Comparison of ENCODE assay signal across 22 cellular contexts in genomic region chr3:141123677-141124410, GRCh38.
DNase-seq lines count a peak whose midpoint lies in the region; ATAC-seq and TF ChIP-seq lines count a peak whose summit lies in the region.
"Had no signal": no experiment of that assay in that cellular context is flagged by ENCODE, and none has a peak within 500 bp of the region (broad histone marks: within the 10 kb centered on the region; RNA-seq: fewer than 3 reads in every experiment).

No MANE protein-coding gene starts in this region.

- H3K9me3 ChIP-seq in esophagus muscularis mucosa (no peaks in the 10 kb centered on the region), left ventricle myocardium inferior (replicated peaks) (peaks cover 12% of the 10 kb centered on the region), gastrocnemius medialis (no peaks in the 10 kb centered on the region), HAP-1 (no peaks in the 10 kb centered on the region)
- H3K9me3 ChIP-seq: A549, BLaER1 had no signal

- in situ Hi-C loops in gastrocnemius medialis (cut with MboI; ENCODE audit: low sequenced_read_pairs in 4 of 4) (loop anchor here in 1 of 4 donors (25.0 kb wide), 1 partner anchor 237 kb away; no protein-coding TSS in a partner anchor), HAP-1 (cut with MboI; ENCODE audit: low sequenced_read_pairs) (loop anchor here (25.0 kb wide), 1 partner anchor 112 kb away; no protein-coding TSS in a partner anchor)

- H3K27me3 Mint-ChIP-seq in Calu3 (ENCODE audit: unreplicated experiment) = peaks cover 98% of the 10 kb centered on the region

- no peak for TF ChIP-seq EP300 in esophagus muscularis mucosa (IDR thresholded peaks at IDR 0.05)

- H3K4me3 ChIP-seq in esophagus muscularis mucosa (no peak overlapping the region), left ventricle myocardium inferior (no peak overlapping the region), gastrocnemius medialis (no peak overlapping the region), HAP-1 (no peak overlapping the region)
- H3K4me3 ChIP-seq: A549, BLaER1, GM12878, GM23338, K562 had no signal

- H3K4me1 Mint-ChIP-seq in Calu3 (ENCODE audit: low read depth, unreplicated experiment) = no peaks in the 10 kb centered on the region
- H3K4me1 Mint-ChIP-seq: GM23338 had no signal

- H3K36me3 ChIP-seq in esophagus muscularis mucosa (no peaks in the 10 kb centered on the region), left ventricle myocardium inferior (no peaks in the 10 kb centered on the region), gastrocnemius medialis (no peaks in the 10 kb centered on the region), HAP-1 (replicated peaks) (no peaks in the 10 kb centered on the region)
- H3K36me3 ChIP-seq: BLaER1 had no signal

- CTCF ChIA-PET in Calu3 (lab: Charles Lee) = interaction anchor here (1.1 kb wide), 1 partner anchor 83 kb away, joined by 3 read pairs; no protein-coding TSS in a partner anchor

- H3K27ac Mint-ChIP-seq in Calu3 (ENCODE audit: unreplicated experiment) = no peak overlapping the region
- H3K27ac Mint-ChIP-seq: GM23338 had no signal

- DNase-seq in esophagus muscularis mucosa (ENCODE audit: extremely low spot score) (peak; percentile 78), left ventricle myocardium inferior (peak; percentile 57), mesenteric fat pad (ENCODE audit: low spot score) (peak; percentile 59), gastrocnemius medialis (peak in 1 of 2 donors; percentile 46), AG08396 (ENCODE audit: low spot score) (no peak), Calu3 (no peak), HAP-1 (ENCODE audit: low spot score in 2 of 2) (no peak)
- DNase-seq: CD4-positive, alpha-beta memory T cell; EL; NCI-H1092 treated with DMSO at 0.1 percent for 48 hours; NCI-H2081; NCI-H2171 treated with DMSO at 0.1 percent for 48 hours; NCI-H446; NCI-H748 treated with DMSO at 0.1 percent for 48 hours; NK-92 treated with Interleukin-12 subunit alpha and Interleukin-12 subunit beta, amount 100 ng/mL, for 24 hours; SHP77 had no signal

- BruUV-seq in Calu3 (replicated peaks; lab: Mats Ljungman, UMichigan) = no TSS peak

- peaks cover 0 to 16% (median 0%) of the 10 kb centered on the region in 4 donors for H3K4me1 ChIP-seq in esophagus muscularis mucosa
- peaks cover 23% of the 10 kb centered on the region for H3K4me1 ChIP-seq in left ventricle myocardium inferior
- peaks cover 12% of the 10 kb centered on the region in 2 donors for H3K4me1 ChIP-seq in gastrocnemius medialis
- H3K4me1 ChIP-seq in HAP-1 = no peaks in the 10 kb centered on the region
- H3K4me1 ChIP-seq: A549, BLaER1 had no signal

- peak; percentile 54 to 80 for ATAC-seq in gastrocnemius medialis
- ATAC-seq: A549, GM12878, GM23338, HCT116, K562 had no signal

- intact Hi-C loops in esophagus muscularis mucosa (cut with DNase I) = no loop called here
- intact Hi-C loops in left ventricle myocardium inferior (cut with micrococcal nuclease) = no loop called here
- intact Hi-C loops in gastrocnemius medialis (cut with DNase I; ENCODE audit: low total_unique reads) = no loop called here
- intact Hi-C loops in Calu3 (cut with micrococcal nuclease; ENCODE audit: unreplicated experiment) = no loop called here

- TF ChIP-seq POLR2A in esophagus muscularis mucosa (IDR thresholded peaks at IDR 0.05; ENCODE audit: low read depth) = no peak
- no peak for TF ChIP-seq POLR2A in gastrocnemius medialis (IDR thresholded peaks at IDR 0.05)

- H3K9me3 Mint-ChIP-seq in Calu3 (ENCODE audit: low read depth, unreplicated experiment) = no peaks in the 10 kb centered on the region
- H3K9me3 Mint-ChIP-seq: GM23338 had no signal

- 69% methylated on average over 4 of the region's 4 CpGs for WGBS in esophagus muscularis mucosa

- no peak overlapping the region for H3K4me3 Mint-ChIP-seq in Calu3 (ENCODE audit: low read depth, unreplicated experiment)
- H3K4me3 Mint-ChIP-seq: CD4-positive, alpha-beta memory T cell; GM23338 had no signal

- H3K27me3 ChIP-seq in esophagus muscularis mucosa (no peaks in the 10 kb centered on the region), left ventricle myocardium inferior (ENCODE audit: low read depth) (no peaks in the 10 kb centered on the region), gastrocnemius medialis (no peaks in the 10 kb centered on the region), HAP-1 (ENCODE audit: low read depth) (no peaks in the 10 kb centered on the region)
- H3K27me3 ChIP-seq: BLaER1 had no signal

- H3K36me3 Mint-ChIP-seq in Calu3 (ENCODE audit: insufficient read depth, unreplicated experiment) = no peaks in the 10 kb centered on the region
- H3K36me3 Mint-ChIP-seq: CD4-positive, alpha-beta memory T cell had no signal

- H3K27ac ChIP-seq in esophagus muscularis mucosa (replicated peaks in 1 of 4) (no peak overlapping the region), left ventricle myocardium inferior (replicated peaks) (peak overlapping the region; percentile 61), gastrocnemius medialis (no peak overlapping the region)
- H3K27ac ChIP-seq: A549, BLaER1 had no signal

- no peak for TF ChIP-seq CTCF in esophagus muscularis mucosa (IDR thresholded peaks at IDR 0.05)
- peak; percentile 12 for TF ChIP-seq CTCF in left ventricle myocardium inferior (IDR thresholded peaks at IDR 0.05; ENCODE audit: borderline replicate concordance)
- TF ChIP-seq CTCF in gastrocnemius medialis (IDR thresholded peaks at IDR 0.05 in 4 of 5, conservative IDR thresholded peaks at IDR 0.05 in 1 of 5) = no peak
- no peak for TF ChIP-seq CTCF in Calu3 (IDR thresholded peaks at IDR 0.05; ENCODE audit: unreplicated experiment)

Comparison
In these comparisons a context has a peak if more than half of its experiments do, and no peak if none do; other contexts are left out.
1. DNase-seq: peak in esophagus muscularis mucosa (single experiment), left ventricle myocardium inferior (single experiment) and mesenteric fat pad (single experiment); none in AG08396 (single experiment), Calu3 (single experiment) and HAP-1 (0 of 2).